ENCODE assay signal across 23 cellular contexts in the genomic region with DNA sequence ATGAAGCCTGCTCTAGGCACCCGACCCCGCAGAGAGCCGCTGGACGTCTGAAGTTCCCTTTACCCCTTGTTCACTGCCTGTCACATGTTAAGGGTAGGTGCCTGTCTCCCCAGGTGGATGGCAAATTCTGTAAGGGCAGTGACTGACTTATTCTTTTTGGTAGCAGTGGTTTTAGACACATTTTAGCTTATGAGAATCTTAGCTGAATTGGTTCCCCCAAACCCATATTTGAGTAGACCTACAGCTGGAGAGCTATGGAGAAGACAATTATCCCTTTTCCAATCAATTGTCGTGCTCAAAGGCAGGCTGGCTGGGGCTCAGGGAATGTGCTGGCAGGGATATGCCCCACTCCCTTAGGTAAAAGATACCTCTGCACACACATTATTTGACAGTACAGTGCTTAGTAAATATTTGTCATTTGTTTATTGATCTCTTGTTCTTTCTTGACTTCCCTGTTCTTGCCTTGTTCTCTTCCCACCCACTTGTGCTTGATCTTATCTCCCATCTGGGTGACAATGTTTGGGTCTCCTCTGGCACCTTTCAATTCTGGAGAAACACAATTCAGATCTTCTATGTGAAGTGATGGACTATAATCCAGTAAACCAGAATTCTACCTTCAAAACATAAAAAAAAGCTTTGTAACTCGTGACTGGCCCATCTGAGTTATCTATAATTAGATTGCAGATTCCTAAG.
DNase-seq lines count a peak whose midpoint lies in the region; ATAC-seq, FAIRE-seq and TF ChIP-seq lines count a peak whose summit lies in the region.
"Had no signal": no experiment of that assay in that cellular context is flagged by ENCODE, and none has a peak within 500 bp of the region (broad histone marks: within the 10 kb centered on the region; RNA-seq: fewer than 3 reads in every experiment).

No MANE protein-coding gene starts in this region.

- H3K9me3 ChIP-seq in RWPE2 (ENCODE audit: severe bottlenecking) (no peaks in the 10 kb centered on the region), pancreas (no peaks in the 10 kb centered on the region)
- H3K9me3 ChIP-seq: esophagus squamous epithelium, thoracic aorta had no signal

- intact Hi-C loops in pancreas (cut with DNase I): no loop called here

- H3K4me3 Mint-ChIP-seq in activated CD4-positive, alpha-beta memory T cell treated with anti-CD3 and anti-CD28 coated beads, Interleukin-2, amount 10 ng/mL, durations not matched to agents 7 days and 5 days: no peak overlapping the region
- H3K4me3 Mint-ChIP-seq: activated naive CD4-positive, alpha-beta T cell treated with anti-CD3 and anti-CD28 coated beads for 36 hours had no signal

- POLR2A ChIA-PET in activated CD4-positive, alpha-beta memory T cell treated with anti-CD3 and anti-CD28 coated beads, Interleukin-2, amount 10 ng/mL, durations not matched to agents 7 days and 5 days (lab: Charles Lee): no interaction called here

- CTCF ChIA-PET in activated CD4-positive, alpha-beta memory T cell treated with anti-CD3 and anti-CD28 coated beads, Interleukin-2, amount 10 ng/mL, durations not matched to agents 7 days and 5 days (lab: Charles Lee): interaction anchor here (2.4 kb wide), 1 partner anchor 10 kb away, joined by 12 read pairs; no protein-coding TSS in a partner anchor

- DNase-seq in CD1c-positive myeloid dendritic cell (ENCODE audit: extremely low spot score) (peak; percentile 20), RWPE2 (ENCODE audit: low spot score) (no peak), fibroblast of mammary gland (ENCODE audit: low read depth) (peak; percentile 60), pancreas (no peak), HuH-7.5 (ENCODE audit: low spot score) (no peak)
- no peak for DNase-seq in activated CD4-positive, alpha-beta memory T cell treated with anti-CD3 and anti-CD28 coated beads, Interleukin-2, amount 10 ng/mL, durations not matched to agents 7 days and 5 days
- DNase-seq in central memory CD4-positive, alpha-beta T cell: no peak
- DNase-seq: activated CD4-positive, alpha-beta T cell treated with anti-CD3 and anti-CD28 coated beads, Interleukin-2, amount 50 U/mL, for 1 hour; activated naive CD4-positive, alpha-beta T cell treated with anti-CD3 and anti-CD28 coated beads for 36 hours; esophagus squamous epithelium; GOT3; kidney; midbrain; NCI-H1105; NCI-H748 treated with DMSO at 0.1 percent for 48 hours had no signal

- TF ChIP-seq CTCF in RWPE2 (IDR thresholded peaks at IDR 0.05; ENCODE audit: poor library complexity, severe bottlenecking) (no peak), fibroblast of mammary gland (conservative IDR thresholded peaks at IDR 0.05; ENCODE audit: control insufficient read depth, insufficient read depth, low read depth, low read length) (no peak), pancreas (IDR thresholded peaks at IDR 0.05) (no peak)

- no peak for FAIRE-seq in pancreas (lab: Jason Lieb, UNC)
- FAIRE-seq: D721Med, kidney, TTC549 had no signal

- H3K4me1 Mint-ChIP-seq in activated CD4-positive, alpha-beta memory T cell treated with anti-CD3 and anti-CD28 coated beads, Interleukin-2, amount 10 ng/mL, durations not matched to agents 7 days and 5 days: peaks cover 19% of the 10 kb centered on the region

- no peaks in the 10 kb centered on the region for H3K27me3 Mint-ChIP-seq in activated CD4-positive, alpha-beta memory T cell treated with anti-CD3 and anti-CD28 coated beads, Interleukin-2, amount 10 ng/mL, durations not matched to agents 7 days and 5 days

- H3K9me3 Mint-ChIP-seq in activated CD4-positive, alpha-beta memory T cell treated with anti-CD3 and anti-CD28 coated beads, Interleukin-2, amount 10 ng/mL, durations not matched to agents 7 days and 5 days: no peaks in the 10 kb centered on the region
- H3K9me3 Mint-ChIP-seq: activated naive CD4-positive, alpha-beta T cell treated with anti-CD3 and anti-CD28 coated beads for 36 hours had no signal

- peaks cover 37% of the 10 kb centered on the region for H3K36me3 Mint-ChIP-seq in activated CD4-positive, alpha-beta memory T cell treated with anti-CD3 and anti-CD28 coated beads, Interleukin-2, amount 10 ng/mL, durations not matched to agents 7 days and 5 days (ENCODE audit: low read depth)

- H3K27me3 ChIP-seq in RWPE2 (ENCODE audit: insufficient read depth, poor library complexity, severe bottlenecking) (no peaks in the 10 kb centered on the region), pancreas (no peaks in the 10 kb centered on the region)
- H3K27me3 ChIP-seq: esophagus squamous epithelium, hepatocyte had no signal

- H3K27ac ChIP-seq in RWPE2 (ENCODE audit: poor library complexity, severe bottlenecking) (no peak overlapping the region), pancreas (peak overlapping the region in 2 of 4 donors; percentile 34 to 99)
- H3K27ac ChIP-seq: esophagus squamous epithelium, hepatocyte, HL-60, KMS-11, SK-N-MC, thoracic aorta had no signal

- H3K36me3 ChIP-seq in RWPE2 (ENCODE audit: low read depth) (peaks cover 29% of the 10 kb centered on the region), pancreas (peaks cover 2 to 25% (median 15%) of the 10 kb centered on the region in 3 donors)

- H3K4me3 ChIP-seq in RWPE2 (ENCODE audit: severe bottlenecking): no peak overlapping the region
- no peak overlapping the region for H3K4me3 ChIP-seq in fibroblast of mammary gland (ENCODE audit: control insufficient read depth, low read depth, low read length)
- H3K4me3 ChIP-seq in pancreas: no peak overlapping the region
- H3K4me3 ChIP-seq: esophagus squamous epithelium, hepatocyte, SK-N-MC, thoracic aorta had no signal

- ATAC-seq in RWPE2 (ENCODE audit: low read depth): peak; percentile 15; the same call in 1 of the 3 replicates
- peak; percentile 1 to 45 (median 14) for ATAC-seq in pancreas
- ATAC-seq in GM21381 (IDR thresholded peaks at IDR 0.05; ENCODE audit: unreplicated experiment): no peak

- peaks cover 25% of the 10 kb centered on the region for H3K4me1 ChIP-seq in RWPE2 (ENCODE audit: insufficient read depth, poor library complexity, severe bottlenecking)
- peaks cover 4 to 12% (median 6%) of the 10 kb centered on the region in 3 donors for H3K4me1 ChIP-seq in pancreas

- 32 to 39% methylated on average over 6 of the region's 6 CpGs for WGBS in pancreas, 2 donors

- no peak overlapping the region for H3K27ac Mint-ChIP-seq in activated CD4-positive, alpha-beta memory T cell treated with anti-CD3 and anti-CD28 coated beads, Interleukin-2, amount 10 ng/mL, durations not matched to agents 7 days and 5 days
- H3K27ac Mint-ChIP-seq: activated naive CD4-positive, alpha-beta T cell treated with anti-CD3 and anti-CD28 coated beads for 36 hours had no signal

Comparison
In these comparisons a context has a peak if more than half of its experiments do, and no peak if none do; other contexts are left out.
1. DNase-seq: peak in CD1c-positive myeloid dendritic cell (single experiment) and fibroblast of mammary gland (single experiment); none in RWPE2 (single experiment), pancreas (0 of 6), HuH-7.5 (single experiment), activated CD4-positive, alpha-beta memory T cell treated with anti-CD3 and anti-CD28 coated beads, Interleukin-2, amount 10 ng/mL, durations not matched to agents 7 days and 5 days (single experiment) and central memory CD4-positive, alpha-beta T cell (single experiment).